Comparison of ENCODE assay signal across 13 cellular contexts in genomic region chr9:123742009-123742767, GRCh38.
DNase-seq lines count a peak whose midpoint lies in the region; ATAC-seq, FAIRE-seq and TF ChIP-seq lines count a peak whose summit lies in the region.
"Had no signal": no experiment of that assay in that cellular context is flagged by ENCODE, and none has a peak within 500 bp of the region (broad histone marks: within the 10 kb centered on the region; RNA-seq: fewer than 3 reads in every experiment).

No MANE protein-coding gene starts in this region.

- CTCF ChIA-PET in HEK293 (lab: Yijun Ruan, JAX) = interaction anchor here (0.6 kb wide), 2 partner anchors 22 to 63 kb away, joined by 3 to 6 read pairs; no protein-coding TSS in a partner anchor
- CTCF ChIA-PET in activated CD4-positive, alpha-beta T cell treated with anti-CD3 and anti-CD28 coated beads, Interleukin-2, amount 10 ng/mL, durations not matched to agents 7 days and 5 days (lab: Charles Lee) = interaction anchor here (0.6 kb wide), 2 partner anchors 13 to 149 kb away, joined by 3 read pairs; no protein-coding TSS in a partner anchor

- no peak overlapping the region for H3K9ac ChIP-seq in kidney (ENCODE audit: low read length in 2 of 2)

- H3K4me1 ChIP-seq in HEK293 (ENCODE audit: control insufficient read depth, insufficient read depth, low read length) = peaks cover 5% of the 10 kb centered on the region; the same call in 1 of the 2 replicates
- H3K4me1 ChIP-seq in kidney (ENCODE audit: control insufficient read depth in 1 of 2, insufficient read depth in 1 of 2, low read depth in 1 of 2, low read length in 2 of 2) = peaks cover 4 to 7% of the 10 kb centered on the region in 2 donors
- peaks cover 0 to 25% (median 22%) of the 10 kb centered on the region in 4 donors for H3K4me1 ChIP-seq in sigmoid colon
- H3K4me1 ChIP-seq: colonic mucosa had no signal

- TF ChIP-seq EP300 in sigmoid colon (IDR thresholded peaks at IDR 0.05) = no peak

- TF ChIP-seq POLR2A in sigmoid colon (IDR thresholded peaks at IDR 0.05) = no peak

- no peak overlapping the region for H3K27ac Mint-ChIP-seq in activated CD4-positive, alpha-beta T cell treated with anti-CD3 and anti-CD28 coated beads, Interleukin-2, amount 10 ng/mL, durations not matched to agents 7 days and 5 days
- no peak overlapping the region for H3K27ac Mint-ChIP-seq in effector memory CD8-positive, alpha-beta T cell

- intact Hi-C loops in kidney (cut with DNase I) = no loop called here
- intact Hi-C loops in sigmoid colon (cut with DNase I) = no loop called here

- H3K27ac ChIP-seq in HEK293 (ENCODE audit: extremely low read depth, low read depth, low read length) (no peak overlapping the region), kidney (ENCODE audit: low read depth in 2 of 2, low read length in 2 of 2) (no peak overlapping the region), sigmoid colon (peak overlapping the region in 1 of 4 donors; percentile 26)
- H3K27ac ChIP-seq: colonic mucosa, HL-60 had no signal

- no peaks in the 10 kb centered on the region for H3K9me3 Mint-ChIP-seq in activated CD4-positive, alpha-beta T cell treated with anti-CD3 and anti-CD28 coated beads, Interleukin-2, amount 10 ng/mL, durations not matched to agents 7 days and 5 days
- H3K9me3 Mint-ChIP-seq in effector memory CD8-positive, alpha-beta T cell = no peaks in the 10 kb centered on the region

- no peaks in the 10 kb centered on the region for H3K4me1 Mint-ChIP-seq in activated CD4-positive, alpha-beta T cell treated with anti-CD3 and anti-CD28 coated beads, Interleukin-2, amount 10 ng/mL, durations not matched to agents 7 days and 5 days
- no peaks in the 10 kb centered on the region for H3K4me1 Mint-ChIP-seq in effector memory CD8-positive, alpha-beta T cell (ENCODE audit: low read depth in 2 of 2)

- peak; percentile 38 for FAIRE-seq in kidney (lab: Jason Lieb, UNC)

- H3K36me3 ChIP-seq in HEK293 (ENCODE audit: control insufficient read depth in 2 of 2, insufficient read depth in 1 of 2, low read length in 2 of 2) (no peaks in the 10 kb centered on the region), kidney (ENCODE audit: control insufficient read depth in 1 of 2, insufficient read depth in 2 of 2, low read length in 2 of 2) (no peaks in the 10 kb centered on the region), sigmoid colon (no peaks in the 10 kb centered on the region)
- H3K36me3 ChIP-seq: colonic mucosa had no signal

- DNase-seq in cerebellum (ENCODE audit: low spot score) = peak; percentile 13
- no peak for DNase-seq in kidney
- DNase-seq in sigmoid colon = peak; percentile 65
- DNase-seq in activated CD4-positive, alpha-beta T cell treated with anti-CD3 and anti-CD28 coated beads, Interleukin-2, amount 10 ng/mL, durations not matched to agents 7 days and 5 days = no peak
- DNase-seq in activated CD4-positive, alpha-beta T cell treated with anti-CD3 and anti-CD28 coated beads for 48 hours = no peak
- DNase-seq in effector memory CD8-positive, alpha-beta T cell = no peak
- no peak for DNase-seq in GF-D8 (lab: John Stamatoyannopoulos, UW)
- DNase-seq: colonic mucosa; H7; NCI-H187; stimulated activated CD4-positive, alpha-beta T cell treated with anti-CD3 and anti-CD28 coated beads, Interleukin-2, amount 100 ng/mL, for 48 hours had no signal

- no peak for ATAC-seq in effector memory CD8-positive, alpha-beta T cell (replicated peaks)

- H3K9me3 ChIP-seq in HEK293 (ENCODE audit: control insufficient read depth, insufficient read depth, low read depth, low read length) = no peaks in the 10 kb centered on the region
- H3K9me3 ChIP-seq in kidney (ENCODE audit: control insufficient read depth in 1 of 2, low read length in 2 of 2) = no peaks in the 10 kb centered on the region
- no peaks in the 10 kb centered on the region for H3K9me3 ChIP-seq in sigmoid colon
- H3K9me3 ChIP-seq: colonic mucosa had no signal

- no peak overlapping the region for H3K4me3 Mint-ChIP-seq in activated CD4-positive, alpha-beta T cell treated with anti-CD3 and anti-CD28 coated beads, Interleukin-2, amount 10 ng/mL, durations not matched to agents 7 days and 5 days
- H3K4me3 Mint-ChIP-seq in effector memory CD8-positive, alpha-beta T cell = no peak overlapping the region

- H3K27me3 ChIP-seq in sigmoid colon = no peaks in the 10 kb centered on the region
- H3K27me3 ChIP-seq: colonic mucosa had no signal

- no peak for TF ChIP-seq CTCF in HEK293 (tag by site-specific recombination; IDR thresholded peaks at IDR 0.05)
- TF ChIP-seq CTCF in kidney (IDR thresholded peaks at IDR 0.05; ENCODE audit: borderline replicate concordance, extremely low read depth, insufficient read depth) = no peak
- no peak for TF ChIP-seq CTCF in sigmoid colon (IDR thresholded peaks at IDR 0.05)

- no peaks in the 10 kb centered on the region for H3K27me3 Mint-ChIP-seq in activated CD4-positive, alpha-beta T cell treated with anti-CD3 and anti-CD28 coated beads, Interleukin-2, amount 10 ng/mL, durations not matched to agents 7 days and 5 days
- no peaks in the 10 kb centered on the region for H3K27me3 Mint-ChIP-seq in effector memory CD8-positive, alpha-beta T cell

- POLR2A ChIA-PET in HEK293 (lab: Yijun Ruan, JAX) = no interaction called here
- POLR2A ChIA-PET in activated CD4-positive, alpha-beta T cell treated with anti-CD3 and anti-CD28 coated beads, Interleukin-2, amount 10 ng/mL, durations not matched to agents 7 days and 5 days (lab: Charles Lee) = no interaction called here

- H3K36me3 Mint-ChIP-seq in activated CD4-positive, alpha-beta T cell treated with anti-CD3 and anti-CD28 coated beads, Interleukin-2, amount 10 ng/mL, durations not matched to agents 7 days and 5 days (ENCODE audit: low read depth) = no peaks in the 10 kb centered on the region
- no peaks in the 10 kb centered on the region for H3K36me3 Mint-ChIP-seq in effector memory CD8-positive, alpha-beta T cell (ENCODE audit: insufficient read depth)

- WGBS in sigmoid colon, 2 donors = 71 to 73% methylated on average over 7 of the region's 7 CpGs

- H3K4me3 ChIP-seq in HEK293 (ENCODE audit: low read depth, low read length) = no peak overlapping the region
- no peak overlapping the region for H3K4me3 ChIP-seq in kidney (ENCODE audit: low read length in 2 of 2)
- no peak overlapping the region for H3K4me3 ChIP-seq in sigmoid colon
- H3K4me3 ChIP-seq: colonic mucosa had no signal

TF ChIP-seq in HEK293, 187 proteins besides CTCF, POLR2A, EP300 and RAD21 (continues in another document):
- no peak for TF ChIP-seq ZBTB17 (tag by site-specific recombination; IDR thresholded peaks at IDR 0.05)
- peak; percentile 74 for TF ChIP-seq PRDM6 (tag by site-specific recombination; IDR thresholded peaks at IDR 0.05)
- no peak for TF ChIP-seq ZNF221 (tag by site-specific recombination; IDR thresholded peaks at IDR 0.05; ENCODE audit: borderline replicate concordance)
- TF ChIP-seq ZNF645 (tag by site-specific recombination; IDR thresholded peaks at IDR 0.05) = no peak
- TF ChIP-seq SALL2 (tag by site-specific recombination; IDR thresholded peaks at IDR 0.05; ENCODE audit: borderline replicate concordance) = no peak
- TF ChIP-seq ZNF792 (tag by site-specific recombination; IDR thresholded peaks at IDR 0.05) = no peak
- peak; percentile 82 for TF ChIP-seq ZNF18 (tag by site-specific recombination; IDR thresholded peaks at IDR 0.05)
- no peak for TF ChIP-seq ZBTB21 (tag by site-specific recombination; IDR thresholded peaks at IDR 0.05)
- TF ChIP-seq ZNF350 (tag by site-specific recombination; IDR thresholded peaks at IDR 0.05) = no peak

Comparison
In these comparisons a context has a peak if more than half of its experiments do, and no peak if none do; other contexts are left out.
1. DNase-seq: peak in cerebellum (single experiment) and sigmoid colon (single experiment); none in kidney (single experiment), activated CD4-positive, alpha-beta T cell treated with anti-CD3 and anti-CD28 coated beads, Interleukin-2, amount 10 ng/mL, durations not matched to agents 7 days and 5 days (single experiment), activated CD4-positive, alpha-beta T cell treated with anti-CD3 and anti-CD28 coated beads for 48 hours (single experiment), effector memory CD8-positive, alpha-beta T cell (0 of 3) and GF-D8 (single experiment).